ENCODE assay signal across 9 cellular contexts in the genomic region with DNA sequence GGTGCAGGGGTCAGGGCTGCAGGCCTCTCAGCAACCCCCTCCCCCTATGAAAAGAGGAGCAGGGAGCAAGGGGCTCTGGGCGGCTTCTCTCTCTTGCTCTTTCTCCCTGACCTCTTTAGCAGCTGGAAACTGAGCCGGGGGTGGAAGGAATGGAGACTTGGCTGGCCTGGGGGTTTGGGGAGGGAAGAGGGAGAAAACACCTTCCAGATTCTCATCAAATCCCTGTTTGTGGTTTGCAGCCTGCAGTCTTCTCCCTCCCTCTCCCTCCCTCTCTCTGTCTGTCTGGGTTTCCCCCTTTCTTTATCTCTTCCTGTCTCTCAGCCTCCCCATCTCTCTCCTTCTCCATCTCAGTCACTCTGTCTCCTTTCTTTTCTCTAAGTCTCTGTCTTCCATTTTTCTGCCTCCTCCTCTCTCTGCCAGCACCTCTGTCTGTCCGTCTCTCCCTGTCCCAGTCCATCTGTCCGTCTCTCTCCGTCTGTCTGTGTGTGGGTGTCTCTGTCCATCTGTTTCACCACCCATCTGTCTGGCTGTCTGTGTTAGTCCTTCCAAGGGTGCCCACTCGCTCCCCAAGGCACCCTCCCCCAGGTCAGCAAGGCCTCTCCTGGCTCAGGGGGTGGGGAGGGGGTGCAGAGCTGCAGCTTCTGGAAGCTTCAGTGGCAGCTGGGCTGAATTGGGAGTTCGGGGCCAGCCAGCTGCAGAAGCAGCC. TPM values are rescaled to one million over a fixed set of nuclear protein-coding genes. Genes with fewer than 3 reads are reported as not detected.
DNase-seq lines count a peak whose midpoint lies in the region; ATAC-seq and TF ChIP-seq lines count a peak whose summit lies in the region.
"Had no signal": no experiment of that assay in that cellular context is flagged by ENCODE, and none has a peak within 500 bp of the region (broad histone marks: within the 10 kb centered on the region; RNA-seq: fewer than 3 reads in every experiment).

No MANE protein-coding gene starts in this region.

- peaks cover 2% of the 10 kb centered on the region for H4K20me1 ChIP-seq in fibroblast of lung (ENCODE audit: control insufficient read depth, extremely low read depth, insufficient read depth, low read length)

- H3K9me3 Mint-ChIP-seq in osteocyte (ENCODE audit: unreplicated experiment): no peaks in the 10 kb centered on the region

- H3K27me3 ChIP-seq in NT2/D1 (ENCODE audit: insufficient read depth, insufficient read length) (no peaks in the 10 kb centered on the region), fibroblast of lung (ENCODE audit: control insufficient read depth, insufficient read depth, low read length) (no peaks in the 10 kb centered on the region), gastrocnemius medialis (no peaks in the 10 kb centered on the region)

- no peak overlapping the region for H3K4me3 Mint-ChIP-seq in osteocyte (ENCODE audit: unreplicated experiment)

- peak overlapping the region; percentile 62 for H3K4me2 ChIP-seq in fibroblast of lung (ENCODE audit: extremely low read depth, insufficient read depth, low read length)

- intact Hi-C loops in gastrocnemius medialis (cut with DNase I; ENCODE audit: low total_unique reads): no loop called here

- no peaks in the 10 kb centered on the region for H3K36me3 Mint-ChIP-seq in osteocyte (ENCODE audit: unreplicated experiment)

- peaks cover 84% of the 10 kb centered on the region for H3K4me1 ChIP-seq in NT2/D1 (ENCODE audit: insufficient read depth, insufficient read length)
- peaks cover 62% of the 10 kb centered on the region for H3K4me1 ChIP-seq in fibroblast of lung (ENCODE audit: control insufficient read depth, extremely low read depth, insufficient read depth, low read length)
- peaks cover 91 to 94% of the 10 kb centered on the region in 2 donors for H3K4me1 ChIP-seq in gastrocnemius medialis

- H3K9ac ChIP-seq in NT2/D1 (ENCODE audit: insufficient read length, low read depth): peak overlapping the region; percentile 14
- no peak overlapping the region for H3K9ac ChIP-seq in fibroblast of lung (ENCODE audit: insufficient read depth, low read length)

- in situ Hi-C loops in gastrocnemius medialis (cut with MboI; ENCODE audit: low sequenced_read_pairs in 4 of 4): no loop called here

- ATAC-seq in gastrocnemius medialis (no peak), HG02610 (IDR thresholded peaks at IDR 0.05; ENCODE audit: unreplicated experiment) (no peak)
- ATAC-seq in activated CD4-positive, CD25-positive, alpha-beta regulatory T cell treated with anti-CD3 and anti-CD28 coated beads, Interleukin-2, amount 50 U/mL, for 24 hours: no peak

- no peak overlapping the region for H3K27ac Mint-ChIP-seq in osteocyte (ENCODE audit: unreplicated experiment)

- H3K4me3 ChIP-seq in NT2/D1 (ENCODE audit: insufficient read length, low read depth) (no peak overlapping the region), fibroblast of lung (replicated peaks in 1 of 4; ENCODE audit: control extremely low read depth in 1 of 4, insufficient read depth in 1 of 4, low read depth in 3 of 4, low read length in 4 of 4) (peak overlapping the region in 1 of 4 experiments; percentile 10), gastrocnemius medialis (no peak overlapping the region)

- H3K27me3 Mint-ChIP-seq in osteocyte (ENCODE audit: unreplicated experiment): no peaks in the 10 kb centered on the region

- H3K4me1 Mint-ChIP-seq in osteocyte (ENCODE audit: unreplicated experiment): peaks cover 4% of the 10 kb centered on the region

- peaks cover 98% of the 10 kb centered on the region for H3K79me2 ChIP-seq in fibroblast of lung (ENCODE audit: control insufficient read depth, insufficient read depth, low read length)

- no peak for TF ChIP-seq POLR2A in gastrocnemius medialis (IDR thresholded peaks at IDR 0.05)

- no peak overlapping the region for H3K27ac ChIP-seq in fibroblast of lung (ENCODE audit: insufficient read depth, low read length)
- H3K27ac ChIP-seq in gastrocnemius medialis: peak overlapping the region; percentile 97 to 100 (median 100)

- H3K9me3 ChIP-seq in NT2/D1 (ENCODE audit: insufficient read depth, low read length): no peaks in the 10 kb centered on the region
- no peaks in the 10 kb centered on the region for H3K9me3 ChIP-seq in fibroblast of lung (ENCODE audit: control insufficient read depth, insufficient read depth, low read depth, low read length)
- H3K9me3 ChIP-seq in gastrocnemius medialis: no peaks in the 10 kb centered on the region

- TF ChIP-seq CTCF in fibroblast of lung (conservative IDR thresholded peaks at IDR 0.05 in 1 of 2, IDR thresholded peaks at IDR 0.05 in 1 of 2; ENCODE audit: low read depth in 1 of 2, low read length in 2 of 2): no peak
- TF ChIP-seq CTCF in gastrocnemius medialis (IDR thresholded peaks at IDR 0.05 in 4 of 5, conservative IDR thresholded peaks at IDR 0.05 in 1 of 5): no peak
- TF ChIP-seq CTCF in osteocyte (IDR thresholded peaks at IDR 0.05): no peak

- H3K36me3 ChIP-seq in NT2/D1 (ENCODE audit: insufficient read depth, insufficient read length, low read length) (peaks cover 16% of the 10 kb centered on the region), fibroblast of lung (ENCODE audit: control insufficient read depth, insufficient read depth, low read length) (peaks cover 3% of the 10 kb centered on the region), gastrocnemius medialis (no peaks in the 10 kb centered on the region)

- DNase-seq in GM03348 (ENCODE audit: low spot score) (peak; percentile 61), NT2/D1 (ENCODE audit: low read depth, low spot score) (no peak), fibroblast of lung (ENCODE audit: low read depth in 2 of 2) (peak in 1 of 2 donors; percentile 73), gastrocnemius medialis (no peak), osteocyte (ENCODE audit: extremely low spot score, unreplicated experiment) (no peak), EL (no peak)
- DNase-seq: GDM1 had no signal

- H2AFZ ChIP-seq in fibroblast of lung (ENCODE audit: low read length): no peak overlapping the region

RNA-seq across cellular contexts. Expression of gene AHDC1, which starts 6.3 kb away (rescaled TPM):
- 5.1 and 6.9 TPM in 2 replicates for total RNA-seq in fibroblast of lung
- 3.1 and 4.2 TPM in 2 replicates for polyA plus RNA-seq in fibroblast of lung
- polyA plus RNA-seq in fibroblast of lung (2012): 12.4 and 22.9 TPM in 2 replicates
- 17.7 and 33.1 TPM in 2 replicates for polyA minus RNA-seq in fibroblast of lung (ENCODE audit: low replicate concordance)
- 10 to 100 TPM; 22.2 to 57.9 (median 35.2) TPM for total RNA-seq in gastrocnemius medialis
- total RNA-seq in osteocyte: 118 and 124 TPM in 2 replicates

RNA-seq across cellular contexts. Expression of gene FGR, which starts 37.3 kb away (rescaled TPM):
- under 0.01 TPM in 1 of 2 replicates, not detected in the other for total RNA-seq in fibroblast of lung
- not detected in 2 replicates for polyA plus RNA-seq in fibroblast of lung
- polyA plus RNA-seq in fibroblast of lung (2012): not detected in 2 replicates
- polyA minus RNA-seq in fibroblast of lung (ENCODE audit: low replicate concordance): not detected in 2 replicates
- total RNA-seq in gastrocnemius medialis: 1 to 10 TPM; 1.3 to 5.8 (median 4.7) TPM
- total RNA-seq in osteocyte: not detected in 2 replicates
